ENCODE assay signal across 1 cellular context in genomic region chr16:67226804-67227566, GRCh38.
TF ChIP-seq lines count a peak whose summit lies in the region.

TMEM208 (plus strand) TSS chr16:67227130; CDS start chr16:67227219, 89 bp downstream.

TF ChIP-seq in K562, 482 proteins besides CTCF, POLR2A, EP300 and RAD21 (continued from another document and continues in another):
- TF ChIP-seq RNF219 (CRISPR knock-in tag; IDR thresholded peaks at IDR 0.05) (no peak), CHD2 (IDR thresholded peaks at IDR 0.05; ENCODE audit: low read depth, low read length) (no peak), NFRKB (IDR thresholded peaks at IDR 0.05; ENCODE audit: low read depth) (peak; percentile 56; the same call in 1 of the 2 replicates), MED1 (CRISPR knock-in tag; IDR thresholded peaks at IDR 0.05; ENCODE audit: borderline replicate concordance) (no peak), GTF2B (IDR thresholded peaks at IDR 0.05; ENCODE audit: extremely low read depth, insufficient read length) (no peak), ZNF609 (CRISPR knock-in tag; IDR thresholded peaks at IDR 0.05; ENCODE audit: borderline replicate concordance) (no peak), ZNF398 (CRISPR knock-in tag; IDR thresholded peaks at IDR 0.05) (no peak), ZNF561 (CRISPR knock-in tag; conservative IDR thresholded peaks at IDR 0.05) (no peak), ARID3B (CRISPR knock-in tag; IDR thresholded peaks at IDR 0.05; ENCODE audit: borderline replicate concordance) (no peak), CCNT2 (IDR thresholded peaks at IDR 0.05; ENCODE audit: borderline replicate concordance, extremely low read depth, insufficient read length, low read depth, low read length) (peak; percentile 68), ILF3 (IDR thresholded peaks at IDR 0.05; ENCODE audit: borderline replicate concordance) (no peak), XRCC3 (IDR thresholded peaks at IDR 0.05) (no peak), HNRNPL (IDR thresholded peaks at IDR 0.05; ENCODE audit: low read depth, low read length) (no peak), SMAD2 (IDR thresholded peaks at IDR 0.05; ENCODE audit: low read depth, low read length) (no peak), PCBP1 (IDR thresholded peaks at IDR 0.05; ENCODE audit: low read depth, low read length, poor library complexity, severe bottlenecking) (no peak), POLR3A (IDR thresholded peaks at IDR 0.05; ENCODE audit: borderline replicate concordance, extremely low read depth, insufficient read depth, insufficient read length) (no peak), PRDM10 (IDR thresholded peaks at IDR 0.05; ENCODE audit: partially characterized antibody) (peak; percentile 18), EWSR1 (IDR thresholded peaks at IDR 0.05; ENCODE audit: borderline replicate concordance, low read depth, partially characterized antibody) (no peak), ZBTB40 (IDR thresholded peaks at IDR 0.05) (peak; percentile 100), ZBTB40 (CRISPR knock-in tag; IDR thresholded peaks at IDR 0.05) (no peak), ZBTB43 (CRISPR knock-in tag; IDR thresholded peaks at IDR 0.05) (no peak), KAT7 (CRISPR knock-in tag; IDR thresholded peaks at IDR 0.05; ENCODE audit: borderline replicate concordance) (no peak), SREBF1 (IDR thresholded peaks at IDR 0.05; ENCODE audit: borderline replicate concordance, low read depth, low read length) (peak; percentile 77; the same call in 1 of the 2 replicates), CSDE1 (IDR thresholded peaks at IDR 0.05) (peak in 1 of 2 experiments; percentile 78; a peak in 2 of 4 replicates), MAZ (CRISPR knock-in tag; conservative IDR thresholded peaks at IDR 0.05 in 1 of 2, IDR thresholded peaks at IDR 0.05 in 1 of 2) (peak; percentile 95 to 99), HNRNPH1 (optimal IDR thresholded peaks at IDR 0.05; ENCODE audit: low read depth, low read length) (no peak), ELF2 (CRISPR knock-in tag; IDR thresholded peaks at IDR 0.05) (peak; percentile 100)
